Comparison of ENCODE assay signal across 1 cellular context in genomic region chr1:26677306-26678115, GRCh38.
TF ChIP-seq lines count a peak whose summit lies in the region.

No MANE protein-coding gene starts in this region.

TF ChIP-seq in Ishikawa, 13 proteins besides CTCF, POLR2A, EP300 and RAD21 (continued from another document):
- no peak for TF ChIP-seq REST (IDR thresholded peaks at IDR 0.05; ENCODE audit: low read depth)
- TF ChIP-seq EGR1 (IDR thresholded peaks at IDR 0.05): no peak
- TF ChIP-seq NFIC (IDR thresholded peaks at IDR 0.05): peak; percentile 97
- no peak for TF ChIP-seq FOXM1 (IDR thresholded peaks at IDR 0.05; ENCODE audit: borderline replicate concordance, low read depth)
- TF ChIP-seq CEBPB (IDR thresholded peaks at IDR 0.05): no peak
- peak; percentile 34; the same call in 1 of the 2 replicates for TF ChIP-seq TCF12 (IDR thresholded peaks at IDR 0.05; ENCODE audit: low read depth)
